In the genomic region with DNA sequence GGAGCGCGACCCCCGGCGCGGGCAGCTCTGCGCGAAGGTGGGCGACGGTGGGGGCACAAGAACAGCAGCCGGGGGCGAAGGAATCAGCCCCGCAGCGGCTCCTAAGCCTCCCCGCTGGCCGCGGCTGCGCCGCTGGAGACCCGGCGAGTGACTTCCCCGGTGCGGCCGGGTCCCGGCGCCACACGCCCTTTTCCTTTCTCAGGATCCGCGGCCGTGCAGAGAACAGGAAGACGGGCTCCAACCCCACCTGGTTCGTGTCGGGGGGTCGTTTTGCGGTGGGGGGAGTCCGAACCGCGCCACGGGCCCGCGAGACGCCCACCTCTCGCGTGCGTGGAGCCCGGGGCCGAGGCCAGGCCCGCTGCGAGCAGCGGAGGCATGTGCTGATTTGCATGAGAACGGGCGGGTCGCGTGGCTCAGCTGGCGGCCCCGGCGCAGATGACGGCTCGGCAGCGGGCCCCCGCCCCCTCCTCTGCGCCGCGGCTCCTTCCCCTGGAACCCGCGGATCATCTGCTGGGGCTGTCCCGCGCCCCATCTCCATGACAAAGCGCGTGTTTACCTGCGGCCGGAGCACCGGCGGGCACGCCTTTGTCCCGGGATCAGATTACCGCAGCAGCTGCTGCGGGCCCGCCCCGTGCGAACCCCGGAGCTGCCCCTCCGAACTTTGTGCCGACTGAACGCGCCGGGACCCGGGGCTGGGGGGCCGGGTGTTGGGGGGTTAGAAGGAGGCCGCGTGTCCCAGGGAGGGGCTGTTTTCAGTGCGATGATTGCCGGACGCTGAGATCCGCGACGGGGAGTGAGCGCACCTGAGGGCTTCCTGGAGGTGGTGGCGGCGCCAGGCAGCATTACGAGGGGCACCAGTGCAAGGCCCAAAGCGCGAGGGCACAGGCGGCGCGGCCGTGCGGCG, we compare ENCODE assay signal across 1 cellular context.
TF ChIP-seq lines count a peak whose summit lies in the region.

No MANE protein-coding gene starts in this region.

TF ChIP-seq in HepG2, 621 proteins besides CTCF, POLR2A, EP300 and RAD21 (continued from another document and continues in another):
- TF ChIP-seq, protein P1, sequence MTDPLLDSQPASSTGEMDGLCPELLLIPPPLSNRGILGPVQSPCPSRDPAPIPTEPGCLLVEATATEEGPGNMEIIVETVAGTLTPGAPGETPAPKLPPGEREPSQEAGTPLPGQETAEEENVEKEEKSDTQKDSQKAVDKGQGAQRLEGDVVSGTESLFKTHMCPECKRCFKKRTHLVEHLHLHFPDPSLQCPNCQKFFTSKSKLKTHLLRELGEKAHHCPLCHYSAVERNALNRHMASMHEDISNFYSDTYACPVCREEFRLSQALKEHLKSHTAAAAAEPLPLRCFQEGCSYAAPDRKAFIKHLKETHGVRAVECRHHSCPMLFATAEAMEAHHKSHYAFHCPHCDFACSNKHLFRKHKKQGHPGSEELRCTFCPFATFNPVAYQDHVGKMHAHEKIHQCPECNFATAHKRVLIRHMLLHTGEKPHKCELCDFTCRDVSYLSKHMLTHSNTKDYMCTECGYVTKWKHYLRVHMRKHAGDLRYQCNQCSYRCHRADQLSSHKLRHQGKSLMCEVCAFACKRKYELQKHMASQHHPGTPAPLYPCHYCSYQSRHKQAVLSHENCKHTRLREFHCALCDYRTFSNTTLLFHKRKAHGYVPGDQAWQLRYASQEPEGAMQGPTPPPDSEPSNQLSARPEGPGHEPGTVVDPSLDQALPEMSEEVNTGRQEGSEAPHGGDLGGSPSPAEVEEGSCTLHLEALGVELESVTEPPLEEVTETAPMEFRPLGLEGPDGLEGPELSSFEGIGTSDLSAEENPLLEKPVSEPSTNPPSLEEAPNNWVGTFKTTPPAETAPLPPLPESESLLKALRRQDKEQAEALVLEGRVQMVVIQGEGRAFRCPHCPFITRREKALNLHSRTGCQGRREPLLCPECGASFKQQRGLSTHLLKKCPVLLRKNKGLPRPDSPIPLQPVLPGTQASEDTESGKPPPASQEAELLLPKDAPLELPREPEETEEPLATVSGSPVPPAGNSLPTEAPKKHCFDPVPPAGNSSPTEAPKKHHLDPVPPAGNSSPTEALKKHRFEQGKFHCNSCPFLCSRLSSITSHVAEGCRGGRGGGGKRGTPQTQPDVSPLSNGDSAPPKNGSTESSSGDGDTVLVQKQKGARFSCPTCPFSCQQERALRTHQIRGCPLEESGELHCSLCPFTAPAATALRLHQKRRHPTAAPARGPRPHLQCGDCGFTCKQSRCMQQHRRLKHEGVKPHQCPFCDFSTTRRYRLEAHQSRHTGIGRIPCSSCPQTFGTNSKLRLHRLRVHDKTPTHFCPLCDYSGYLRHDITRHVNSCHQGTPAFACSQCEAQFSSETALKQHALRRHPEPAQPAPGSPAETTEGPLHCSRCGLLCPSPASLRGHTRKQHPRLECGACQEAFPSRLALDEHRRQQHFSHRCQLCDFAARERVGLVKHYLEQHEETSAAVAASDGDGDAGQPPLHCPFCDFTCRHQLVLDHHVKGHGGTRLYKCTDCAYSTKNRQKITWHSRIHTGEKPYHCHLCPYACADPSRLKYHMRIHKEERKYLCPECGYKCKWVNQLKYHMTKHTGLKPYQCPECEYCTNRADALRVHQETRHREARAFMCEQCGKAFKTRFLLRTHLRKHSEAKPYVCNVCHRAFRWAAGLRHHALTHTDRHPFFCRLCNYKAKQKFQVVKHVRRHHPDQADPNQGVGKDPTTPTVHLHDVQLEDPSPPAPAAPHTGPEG (CRISPR knock-in tag; IDR thresholded peaks at IDR 0.05): 0 out of 2 replicates have a peak, but pooled peaks have one; percentile 43
- TF ChIP-seq BRCA1 (CRISPR knock-in tag; IDR thresholded peaks at IDR 0.05) (no peak), CHD4 (IDR thresholded peaks at IDR 0.05; ENCODE audit: borderline replicate concordance, low read length) (no peak), EZH2 (conservative IDR thresholded peaks at IDR 0.05; ENCODE audit: low read depth, low read length) (peak; percentile 92), SOX13 (IDR thresholded peaks at IDR 0.05) (no peak), SOX13 (CRISPR knock-in tag; conservative IDR thresholded peaks at IDR 0.05 in 1 of 2, IDR thresholded peaks at IDR 0.05 in 1 of 2) (peak in 1 of 2 experiments; percentile 81; a peak in 2 of 4 replicates), SMAD1 (CRISPR knock-in tag; IDR thresholded peaks at IDR 0.05; ENCODE audit: borderline replicate concordance, low read depth) (no peak), HNRNPH1 (optimal IDR thresholded peaks at IDR 0.05; ENCODE audit: low read depth, low read length) (no peak), IKZF4 (CRISPR knock-in tag; IDR thresholded peaks at IDR 0.05; ENCODE audit: borderline replicate concordance, low read depth, not compliant biosample characterization) (no peak), SAP130 (CRISPR knock-in tag; IDR thresholded peaks at IDR 0.05; ENCODE audit: low read depth) (peak; percentile 58), HNF4G (IDR thresholded peaks at IDR 0.05; ENCODE audit: borderline replicate concordance, low read depth, low read length) (0 out of 2 replicates have a peak, but pooled peaks have one; percentile 11), HNF4G (CRISPR knock-in tag; IDR thresholded peaks at IDR 0.05; ENCODE audit: borderline replicate concordance, low read depth) (peak; percentile 31; the same call in 1 of the 2 replicates), ZNF556 (CRISPR knock-in tag; IDR thresholded peaks at IDR 0.05; ENCODE audit: borderline replicate concordance) (0 out of 2 replicates have a peak, but pooled peaks have one; percentile 21), FLYWCH1 (CRISPR knock-in tag; IDR thresholded peaks at IDR 0.05) (no peak), ZNF737 (CRISPR knock-in tag; IDR thresholded peaks at IDR 0.05; ENCODE audit: borderline replicate concordance) (no peak), RARG (CRISPR knock-in tag; IDR thresholded peaks at IDR 0.05; ENCODE audit: low read depth) (no peak), CREM (IDR thresholded peaks at IDR 0.05) (no peak), CREM (CRISPR knock-in tag; IDR thresholded peaks at IDR 0.05) (no peak), ZNF879 (CRISPR knock-in tag; IDR thresholded peaks at IDR 0.05) (0 out of 2 replicates have a peak, but pooled peaks have one; percentile 35), ZNF234 (CRISPR knock-in tag; conservative IDR thresholded peaks at IDR 0.05) (0 out of 2 replicates have a peak, but pooled peaks have one; percentile 29), SNAPC2 (CRISPR knock-in tag; IDR thresholded peaks at IDR 0.05) (no peak), ZNF572 (CRISPR knock-in tag; IDR thresholded peaks at IDR 0.05) (0 out of 2 replicates have a peak, but pooled peaks have one; percentile 23), ZNF510 (CRISPR knock-in tag; IDR thresholded peaks at IDR 0.05; ENCODE audit: low read depth) (no peak), NFKB2 (CRISPR knock-in tag; IDR thresholded peaks at IDR 0.05; ENCODE audit: borderline replicate concordance) (0 out of 2 replicates have a peak, but pooled peaks have one; percentile 18), NFE2 (CRISPR knock-in tag; IDR thresholded peaks at IDR 0.05) (no peak), ATAD3A (CRISPR knock-in tag; IDR thresholded peaks at IDR 0.05) (no peak)
- TF ChIP-seq, protein P2, sequence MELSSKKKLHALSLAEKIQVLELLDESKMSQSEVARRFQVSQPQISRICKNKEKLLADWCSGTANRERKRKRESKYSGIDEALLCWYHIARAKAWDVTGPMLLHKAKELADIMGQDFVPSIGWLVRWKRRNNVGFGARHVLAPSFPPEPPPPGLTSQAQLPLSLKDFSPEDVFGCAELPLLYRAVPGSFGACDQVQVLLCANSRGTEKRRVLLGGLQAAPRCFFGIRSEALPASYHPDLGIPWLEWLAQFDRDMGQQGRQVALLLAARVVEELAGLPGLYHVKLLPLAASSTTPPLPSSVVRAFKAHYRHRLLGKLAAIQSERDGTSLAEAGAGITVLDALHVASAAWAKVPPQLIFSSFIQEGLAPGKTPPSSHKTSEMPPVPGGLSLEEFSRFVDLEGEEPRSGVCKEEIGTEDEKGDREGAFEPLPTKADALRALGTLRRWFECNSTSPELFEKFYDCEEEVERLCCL (CRISPR knock-in tag; IDR thresholded peaks at IDR 0.05; ENCODE audit: borderline replicate concordance): 0 out of 2 replicates have a peak, but pooled peaks have one; percentile 35
- TF ChIP-seq, protein P3, sequence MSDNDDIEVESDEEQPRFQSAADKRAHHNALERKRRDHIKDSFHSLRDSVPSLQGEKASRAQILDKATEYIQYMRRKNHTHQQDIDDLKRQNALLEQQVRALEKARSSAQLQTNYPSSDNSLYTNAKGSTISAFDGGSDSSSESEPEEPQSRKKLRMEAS (IDR thresholded peaks at IDR 0.05): peak; percentile 38; the same call in 1 of the 2 replicates
- TF ChIP-seq, protein P4, sequence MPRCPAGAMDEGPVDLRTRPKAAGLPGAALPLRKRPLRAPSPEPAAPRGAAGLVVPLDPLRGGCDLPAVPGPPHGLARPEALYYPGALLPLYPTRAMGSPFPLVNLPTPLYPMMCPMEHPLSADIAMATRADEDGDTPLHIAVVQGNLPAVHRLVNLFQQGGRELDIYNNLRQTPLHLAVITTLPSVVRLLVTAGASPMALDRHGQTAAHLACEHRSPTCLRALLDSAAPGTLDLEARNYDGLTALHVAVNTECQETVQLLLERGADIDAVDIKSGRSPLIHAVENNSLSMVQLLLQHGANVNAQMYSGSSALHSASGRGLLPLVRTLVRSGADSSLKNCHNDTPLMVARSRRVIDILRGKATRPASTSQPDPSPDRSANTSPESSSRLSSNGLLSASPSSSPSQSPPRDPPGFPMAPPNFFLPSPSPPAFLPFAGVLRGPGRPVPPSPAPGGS (CRISPR knock-in tag; IDR thresholded peaks at IDR 0.05): peak; percentile 21; the same call in 1 of the 2 replicates
- TF ChIP-seq, protein P5, sequence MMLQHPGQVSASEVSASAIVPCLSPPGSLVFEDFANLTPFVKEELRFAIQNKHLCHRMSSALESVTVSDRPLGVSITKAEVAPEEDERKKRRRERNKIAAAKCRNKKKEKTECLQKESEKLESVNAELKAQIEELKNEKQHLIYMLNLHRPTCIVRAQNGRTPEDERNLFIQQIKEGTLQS (CRISPR knock-in tag; IDR thresholded peaks at IDR 0.05): no peak
- TF ChIP-seq, protein P6, sequence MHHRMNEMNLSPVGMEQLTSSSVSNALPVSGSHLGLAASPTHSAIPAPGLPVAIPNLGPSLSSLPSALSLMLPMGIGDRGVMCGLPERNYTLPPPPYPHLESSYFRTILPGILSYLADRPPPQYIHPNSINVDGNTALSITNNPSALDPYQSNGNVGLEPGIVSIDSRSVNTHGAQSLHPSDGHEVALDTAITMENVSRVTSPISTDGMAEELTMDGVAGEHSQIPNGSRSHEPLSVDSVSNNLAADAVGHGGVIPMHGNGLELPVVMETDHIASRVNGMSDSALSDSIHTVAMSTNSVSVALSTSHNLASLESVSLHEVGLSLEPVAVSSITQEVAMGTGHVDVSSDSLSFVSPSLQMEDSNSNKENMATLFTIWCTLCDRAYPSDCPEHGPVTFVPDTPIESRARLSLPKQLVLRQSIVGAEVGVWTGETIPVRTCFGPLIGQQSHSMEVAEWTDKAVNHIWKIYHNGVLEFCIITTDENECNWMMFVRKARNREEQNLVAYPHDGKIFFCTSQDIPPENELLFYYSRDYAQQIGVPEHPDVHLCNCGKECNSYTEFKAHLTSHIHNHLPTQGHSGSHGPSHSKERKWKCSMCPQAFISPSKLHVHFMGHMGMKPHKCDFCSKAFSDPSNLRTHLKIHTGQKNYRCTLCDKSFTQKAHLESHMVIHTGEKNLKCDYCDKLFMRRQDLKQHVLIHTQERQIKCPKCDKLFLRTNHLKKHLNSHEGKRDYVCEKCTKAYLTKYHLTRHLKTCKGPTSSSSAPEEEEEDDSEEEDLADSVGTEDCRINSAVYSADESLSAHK (CRISPR knock-in tag; IDR thresholded peaks at IDR 0.05; ENCODE audit: borderline replicate concordance): no peak
- TF ChIP-seq, protein P7, sequence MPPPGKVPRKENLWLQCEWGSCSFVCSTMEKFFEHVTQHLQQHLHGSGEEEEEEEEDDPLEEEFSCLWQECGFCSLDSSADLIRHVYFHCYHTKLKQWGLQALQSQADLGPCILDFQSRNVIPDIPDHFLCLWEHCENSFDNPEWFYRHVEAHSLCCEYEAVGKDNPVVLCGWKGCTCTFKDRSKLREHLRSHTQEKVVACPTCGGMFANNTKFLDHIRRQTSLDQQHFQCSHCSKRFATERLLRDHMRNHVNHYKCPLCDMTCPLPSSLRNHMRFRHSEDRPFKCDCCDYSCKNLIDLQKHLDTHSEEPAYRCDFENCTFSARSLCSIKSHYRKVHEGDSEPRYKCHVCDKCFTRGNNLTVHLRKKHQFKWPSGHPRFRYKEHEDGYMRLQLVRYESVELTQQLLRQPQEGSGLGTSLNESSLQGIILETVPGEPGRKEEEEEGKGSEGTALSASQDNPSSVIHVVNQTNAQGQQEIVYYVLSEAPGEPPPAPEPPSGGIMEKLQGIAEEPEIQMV (CRISPR knock-in tag; IDR thresholded peaks at IDR 0.05; ENCODE audit: low read depth): no peak
- TF ChIP-seq, protein P8, sequence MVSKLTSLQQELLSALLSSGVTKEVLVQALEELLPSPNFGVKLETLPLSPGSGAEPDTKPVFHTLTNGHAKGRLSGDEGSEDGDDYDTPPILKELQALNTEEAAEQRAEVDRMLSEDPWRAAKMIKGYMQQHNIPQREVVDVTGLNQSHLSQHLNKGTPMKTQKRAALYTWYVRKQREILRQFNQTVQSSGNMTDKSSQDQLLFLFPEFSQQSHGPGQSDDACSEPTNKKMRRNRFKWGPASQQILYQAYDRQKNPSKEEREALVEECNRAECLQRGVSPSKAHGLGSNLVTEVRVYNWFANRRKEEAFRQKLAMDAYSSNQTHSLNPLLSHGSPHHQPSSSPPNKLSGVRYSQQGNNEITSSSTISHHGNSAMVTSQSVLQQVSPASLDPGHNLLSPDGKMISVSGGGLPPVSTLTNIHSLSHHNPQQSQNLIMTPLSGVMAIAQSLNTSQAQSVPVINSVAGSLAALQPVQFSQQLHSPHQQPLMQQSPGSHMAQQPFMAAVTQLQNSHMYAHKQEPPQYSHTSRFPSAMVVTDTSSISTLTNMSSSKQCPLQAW (CRISPR knock-in tag; IDR thresholded peaks at IDR 0.05): peak; percentile 42; the same call in 1 of the 2 replicates
- TF ChIP-seq, protein P9, sequence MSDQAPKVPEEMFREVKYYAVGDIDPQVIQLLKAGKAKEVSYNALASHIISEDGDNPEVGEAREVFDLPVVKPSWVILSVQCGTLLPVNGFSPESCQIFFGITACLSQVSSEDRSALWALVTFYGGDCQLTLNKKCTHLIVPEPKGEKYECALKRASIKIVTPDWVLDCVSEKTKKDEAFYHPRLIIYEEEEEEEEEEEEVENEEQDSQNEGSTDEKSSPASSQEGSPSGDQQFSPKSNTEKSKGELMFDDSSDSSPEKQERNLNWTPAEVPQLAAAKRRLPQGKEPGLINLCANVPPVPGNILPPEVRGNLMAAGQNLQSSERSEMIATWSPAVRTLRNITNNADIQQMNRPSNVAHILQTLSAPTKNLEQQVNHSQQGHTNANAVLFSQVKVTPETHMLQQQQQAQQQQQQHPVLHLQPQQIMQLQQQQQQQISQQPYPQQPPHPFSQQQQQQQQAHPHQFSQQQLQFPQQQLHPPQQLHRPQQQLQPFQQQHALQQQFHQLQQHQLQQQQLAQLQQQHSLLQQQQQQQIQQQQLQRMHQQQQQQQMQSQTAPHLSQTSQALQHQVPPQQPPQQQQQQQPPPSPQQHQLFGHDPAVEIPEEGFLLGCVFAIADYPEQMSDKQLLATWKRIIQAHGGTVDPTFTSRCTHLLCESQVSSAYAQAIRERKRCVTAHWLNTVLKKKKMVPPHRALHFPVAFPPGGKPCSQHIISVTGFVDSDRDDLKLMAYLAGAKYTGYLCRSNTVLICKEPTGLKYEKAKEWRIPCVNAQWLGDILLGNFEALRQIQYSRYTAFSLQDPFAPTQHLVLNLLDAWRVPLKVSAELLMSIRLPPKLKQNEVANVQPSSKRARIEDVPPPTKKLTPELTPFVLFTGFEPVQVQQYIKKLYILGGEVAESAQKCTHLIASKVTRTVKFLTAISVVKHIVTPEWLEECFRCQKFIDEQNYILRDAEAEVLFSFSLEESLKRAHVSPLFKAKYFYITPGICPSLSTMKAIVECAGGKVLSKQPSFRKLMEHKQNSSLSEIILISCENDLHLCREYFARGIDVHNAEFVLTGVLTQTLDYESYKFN (CRISPR knock-in tag; conservative IDR thresholded peaks at IDR 0.05): peak; percentile 44
